In the genomic region with DNA sequence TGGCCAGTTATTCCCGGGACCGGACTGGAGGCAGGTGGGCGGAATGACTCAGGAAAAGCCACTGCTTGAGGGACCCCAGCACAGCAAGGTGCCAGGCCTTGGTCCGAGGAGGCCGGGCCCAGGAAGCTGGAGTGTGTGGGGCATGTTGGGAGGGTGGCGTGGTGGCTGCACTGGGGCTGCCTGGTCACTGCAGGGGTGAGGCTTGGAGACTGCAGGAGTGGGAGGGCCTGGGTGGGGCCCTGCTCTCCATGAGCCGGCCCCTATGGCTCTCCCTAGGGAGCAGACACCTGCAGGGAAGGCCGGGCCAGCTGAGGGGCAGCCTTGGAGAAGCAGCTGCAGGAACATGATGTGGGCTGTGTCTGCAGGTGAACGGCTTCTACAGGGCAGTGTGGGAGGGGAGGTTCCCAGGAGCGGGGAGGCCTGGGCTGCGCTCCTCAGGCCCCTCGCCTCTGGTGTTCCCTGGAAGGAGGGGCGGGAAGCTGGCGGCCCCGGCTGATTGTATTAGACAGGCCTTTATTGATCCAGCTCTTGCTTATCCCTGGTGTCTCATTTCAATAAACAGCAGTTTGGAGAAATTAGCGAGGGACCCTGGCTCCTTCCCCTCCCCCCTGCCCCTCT, we compare ENCODE assay signal across 21 cellular contexts. TPM values are rescaled to one million over a fixed set of nuclear protein-coding genes. Genes with fewer than 3 reads are reported as not detected.
DNase-seq lines count a peak whose midpoint lies in the region; FAIRE-seq and TF ChIP-seq lines count a peak whose summit lies in the region.
"Had no signal": no experiment of that assay in that cellular context is flagged by ENCODE, and none has a peak within 500 bp of the region (broad histone marks: within the 10 kb centered on the region; RNA-seq: fewer than 3 reads in every experiment).

No MANE protein-coding gene starts in this region.

- WGBS in H9 (ENCODE audit: extremely low coverage, insufficient read length, low lambda C conversion rate), result no CpG with 5 or more reads among the region's 16 CpGs

- H3K23me2 ChIP-seq in H9 (ENCODE audit: insufficient read length, low read depth, low read length, poor library complexity, severe bottlenecking), result no peaks in the 10 kb centered on the region

- H3K4ac ChIP-seq in H9 (ENCODE audit: low read depth, low read length), result no peak overlapping the region

- no peak for FAIRE-seq in kidney (lab: Jason Lieb, UNC)
- FAIRE-seq: A204.1, GM18507 had no signal

- H3K79me1 ChIP-seq in H9 (ENCODE audit: insufficient read depth, low read depth, low read length, poor library complexity, severe bottlenecking), result no peaks in the 10 kb centered on the region

- H4K5ac ChIP-seq in H9 (ENCODE audit: insufficient read length, low read depth, low read length), result no peak overlapping the region

- no peak overlapping the region for H2BK12ac ChIP-seq in H9 (ENCODE audit: insufficient read length, low read depth, low read length)

- in situ Hi-C loops in HAP-1 (cut with MboI; ENCODE audit: low sequenced_read_pairs), result loop anchor here (10.0 kb wide), 1 partner anchor 124 kb away; no protein-coding TSS in a partner anchor

- peaks cover 0 to 5% (median 0%) of the 10 kb centered on the region in 3 experiments; a peak in 2 of 7 replicates for H3K36me3 Mint-ChIP-seq in H9 (ENCODE audit: insufficient read depth in 1 of 3, low read depth in 3 of 3)

- H3K14ac ChIP-seq in H9 (ENCODE audit: insufficient read depth, low read length), result no peak overlapping the region

- no peak overlapping the region for H3K23ac ChIP-seq in H9 (ENCODE audit: insufficient read length, low read depth, low read length)

- no peak overlapping the region for H3K4me3 ChIP-seq in H7 (ENCODE audit: insufficient read depth, low read depth, low read length)
- no peak overlapping the region for H3K4me3 ChIP-seq in kidney (ENCODE audit: low read length in 2 of 2)
- no peak overlapping the region for H3K4me3 ChIP-seq in HAP-1
- H3K4me3 ChIP-seq: gastroesophageal sphincter, thyroid gland had no signal

- H3K18ac ChIP-seq in H9 (ENCODE audit: insufficient read length, low read depth, low read length), result no peak overlapping the region

- DNase-seq in NCI-H1436 (lab: John Stamatoyannopoulos, UW) (peak; percentile 36), NCI-H1436 treated with DMSO at 0.1 percent for 48 hours (lab: John Stamatoyannopoulos, UW) (no peak), H7 (peak; percentile 74), NCI-H2171 treated with DMSO at 0.1 percent for 48 hours (lab: John Stamatoyannopoulos, UW) (peak; percentile 53), kidney (peak; percentile 55), HAP-1 (ENCODE audit: low spot score in 2 of 2) (no peak), D341Med (ENCODE audit: low spot score) (no peak), H9 (no peak)
- DNase-seq: HCEC 1CT, KBM-7, NCI-H524 treated with DMSO at 0.1 percent for 48 hours, thyroid gland had no signal

- H3K9ac ChIP-seq in kidney (ENCODE audit: low read length in 2 of 2), result no peak overlapping the region
- H3K9ac ChIP-seq in H9 (ENCODE audit: extremely low read depth, insufficient read length, low read length), result no peak overlapping the region

- no peak overlapping the region for H2AFZ ChIP-seq in H9 (ENCODE audit: low read length)

- no peaks in the 10 kb centered on the region; the same call in 1 of the 2 replicates for H3K27me3 Mint-ChIP-seq in H9 (ENCODE audit: low read depth)

- H2AK5ac ChIP-seq in H9 (ENCODE audit: insufficient read length, low read length), result no peak overlapping the region

- H3K27me3 ChIP-seq in H7 (ENCODE audit: control insufficient read depth, insufficient read depth, low read length), result no peaks in the 10 kb centered on the region
- peaks cover 2% of the 10 kb centered on the region; the same call in 1 of the 2 replicates for H3K27me3 ChIP-seq in HAP-1 (ENCODE audit: low read depth)
- H3K27me3 ChIP-seq in H9 (ENCODE audit: insufficient read depth, low read length), result no peaks in the 10 kb centered on the region
- H3K27me3 ChIP-seq: thyroid gland had no signal

- TF ChIP-seq CTCF in kidney (IDR thresholded peaks at IDR 0.05; ENCODE audit: borderline replicate concordance, extremely low read depth, insufficient read depth) (no peak), H9 (conservative IDR thresholded peaks at IDR 0.05) (no peak)

- no peak overlapping the region for H3K4me2 ChIP-seq in H9 (ENCODE audit: insufficient read depth, insufficient read length, low read length)

- H3K9me3 Mint-ChIP-seq in H9, result peaks cover 7 to 9% of the 10 kb centered on the region in 2 experiments
- H3K9me3 Mint-ChIP-seq: central memory CD8-positive, alpha-beta T cell had no signal

- H3K9me3 ChIP-seq in kidney (ENCODE audit: control insufficient read depth in 1 of 2, low read length in 2 of 2), result peaks cover 0 to 4% of the 10 kb centered on the region in 2 donors
- H3K9me3 ChIP-seq in HAP-1, result peaks cover 8% of the 10 kb centered on the region; the same call in 1 of the 2 replicates
- H3K9me3 ChIP-seq in H9 (ENCODE audit: control insufficient read depth, low read depth, low read length), result no peaks in the 10 kb centered on the region
- H3K9me3 ChIP-seq: neutrophil, thyroid gland had no signal

- H3K27ac ChIP-seq in kidney (ENCODE audit: low read depth in 2 of 2, low read length in 2 of 2), result no peak overlapping the region
- no peak overlapping the region for H3K27ac ChIP-seq in H9 (ENCODE audit: insufficient read length, low read depth, low read length)
- H3K27ac ChIP-seq: C4-2B, gastroesophageal sphincter, neutrophil, thyroid gland had no signal

- H3K79me2 ChIP-seq in H9 (ENCODE audit: insufficient read depth, low read length), result no peaks in the 10 kb centered on the region

- no peaks in the 10 kb centered on the region for H4K20me1 ChIP-seq in H9 (ENCODE audit: control insufficient read depth, insufficient read depth, insufficient read length)

- H2BK5ac ChIP-seq in H9 (ENCODE audit: insufficient read length, low read length), result no peak overlapping the region

- H2BK120ac ChIP-seq in H9 (ENCODE audit: low read depth, low read length, poor library complexity, severe bottlenecking), result no peak overlapping the region

- peak overlapping the region in 1 of 3 experiments; percentile 10; a peak in 1 of 7 replicates for H3K27ac Mint-ChIP-seq in H9

- H3K4me1 ChIP-seq in kidney (ENCODE audit: control insufficient read depth in 1 of 2, insufficient read depth in 1 of 2, low read depth in 1 of 2, low read length in 2 of 2), result no peaks in the 10 kb centered on the region
- H3K4me1 ChIP-seq in HAP-1, result no peaks in the 10 kb centered on the region
- no peaks in the 10 kb centered on the region for H3K4me1 ChIP-seq in H9 (ENCODE audit: insufficient read depth, low read length)
- H3K4me1 ChIP-seq: gastroesophageal sphincter, thyroid gland had no signal

- no peak overlapping the region for H4K8ac ChIP-seq in H9 (replicated peaks; ENCODE audit: insufficient read length, low read depth, low read length)

- intact Hi-C loops in kidney (cut with DNase I), result no loop called here

- H2BK20ac ChIP-seq in H9 (ENCODE audit: low read depth, low read length, poor library complexity, severe bottlenecking), result no peak overlapping the region

- H3K36me3 ChIP-seq in H7 (replicated peaks; ENCODE audit: control insufficient read depth, insufficient read depth, low read length) (no peaks in the 10 kb centered on the region), kidney (ENCODE audit: control insufficient read depth in 1 of 2, insufficient read depth in 2 of 2, low read length in 2 of 2) (no peaks in the 10 kb centered on the region), HAP-1 (replicated peaks) (no peaks in the 10 kb centered on the region)
- H3K36me3 ChIP-seq: gastroesophageal sphincter, neutrophil, thyroid gland had no signal

- H3T11ph ChIP-seq in H9 (ENCODE audit: low read length), result no peak overlapping the region

- no peak overlapping the region for H4K91ac ChIP-seq in H9 (ENCODE audit: insufficient read length, low read depth, low read length)

- H3K4me1 Mint-ChIP-seq in H9, result peaks cover 10 to 18% of the 10 kb centered on the region in 2 experiments; a peak in 3 of 4 replicates
- H3K4me1 Mint-ChIP-seq: central memory CD8-positive, alpha-beta T cell had no signal

- no peak overlapping the region for H3K4me3 Mint-ChIP-seq in H9
- H3K4me3 Mint-ChIP-seq: central memory CD8-positive, alpha-beta T cell had no signal

- no peak overlapping the region for H2BK15ac ChIP-seq in H9 (ENCODE audit: low read depth, low read length)

- no peak overlapping the region for H3K56ac ChIP-seq in H9 (ENCODE audit: insufficient read length, low read depth, low read length)

RNA-seq across cellular contexts. Expression of a gene that starts 41.8 kb away (rescaled TPM):
- 50.7 and 66.1 TPM in 2 replicates for total RNA-seq in H7 (2014; rRNA removed; shearing (Covaris generic))
- total RNA-seq in kidney (33.1 TPM), H9 (2021) (48.1 and 48.3 TPM in 2 replicates)
- 22.2 TPM for polyA plus RNA-seq in kidney (ENCODE audit: insufficient read depth, low read depth, low replicate concordance)

RNA-seq across cellular contexts. Expression of a gene that starts 44.5 kb away (rescaled TPM):
- total RNA-seq in H7 (2014; rRNA removed; shearing (Covaris generic)), result 0.07 TPM in 1 of 2 replicates, not detected in the other
- not detected for total RNA-seq in kidney
- polyA plus RNA-seq in kidney (ENCODE audit: insufficient read depth, low read depth, low replicate concordance), result not detected
- not detected in 2 replicates for total RNA-seq in H9 (2021)
- total RNA-seq: gastroesophageal sphincter, left lobe of liver, mononuclear cell, thyroid gland had no signal
- polyA plus RNA-seq: esophagus had no signal

Comparison
In these comparisons a context has a peak if more than half of its experiments do, and no peak if none do; other contexts are left out.
1. DNase-seq: peak in NCI-H1436 (single experiment), H7 (single experiment), NCI-H2171 treated with DMSO at 0.1 percent for 48 hours (single experiment) and kidney (single experiment); none in NCI-H1436 treated with DMSO at 0.1 percent for 48 hours (single experiment), HAP-1 (0 of 2), D341Med (single experiment) and H9 (single experiment).